In genomic region chr4:133594246-133595207, GRCh38 we compare ENCODE assay signal across 3 cellular contexts.
A peak's percentile ranks its signal among the peaks of the same experiment; 100 is the strongest.
TF ChIP-seq lines count a peak whose summit lies in the region.

No MANE protein-coding gene starts in this region.

TF ChIP-seq in SK-N-SH treated with all-trans-retinoic acid at 6 μM for 48 hours, 23 proteins besides CTCF, POLR2A, EP300 and RAD21:
- TF ChIP-seq CSDC2 (CRISPR knock-in tag; IDR thresholded peaks at IDR 0.05) (no peak), ISL1 (CRISPR knock-in tag; IDR thresholded peaks at IDR 0.05) (peak; percentile 26; the same call in 1 of the 2 replicates), ZC3H10 (CRISPR knock-in tag; IDR thresholded peaks at IDR 0.05) (peak; percentile 36; the same call in 1 of the 2 replicates), TOX (CRISPR knock-in tag; IDR thresholded peaks at IDR 0.05; ENCODE audit: borderline replicate concordance) (peak; percentile 60; the same call in 1 of the 2 replicates)

TF ChIP-seq in SK-N-SH, 30 proteins besides CTCF, POLR2A, EP300 and RAD21:
- TF ChIP-seq USF2 (IDR thresholded peaks at IDR 0.05; ENCODE audit: borderline replicate concordance, low read depth, low read length) (no peak), GATA2 (CRISPR knock-in tag; IDR thresholded peaks at IDR 0.05) (no peak), RCOR1 (IDR thresholded peaks at IDR 0.05; ENCODE audit: low read length) (no peak), NRF1 (IDR thresholded peaks at IDR 0.05; ENCODE audit: low read depth, low read length) (no peak), ELF1 (IDR thresholded peaks at IDR 0.05) (no peak), MEF2A (IDR thresholded peaks at IDR 0.05; ENCODE audit: borderline replicate concordance, low read depth) (no peak), GABPA (IDR thresholded peaks at IDR 0.05; ENCODE audit: low read depth) (no peak), SMC3 (IDR thresholded peaks at IDR 0.05; ENCODE audit: low read depth, low read length) (no peak), MXI1 (IDR thresholded peaks at IDR 0.05; ENCODE audit: low read depth, low read length) (no peak), TAF1 (IDR thresholded peaks at IDR 0.05; ENCODE audit: borderline replicate concordance, low read depth, low read length) (no peak), YY1 (IDR thresholded peaks at IDR 0.05; ENCODE audit: low read depth) (no peak)
- TF ChIP-seq, protein P1, sequence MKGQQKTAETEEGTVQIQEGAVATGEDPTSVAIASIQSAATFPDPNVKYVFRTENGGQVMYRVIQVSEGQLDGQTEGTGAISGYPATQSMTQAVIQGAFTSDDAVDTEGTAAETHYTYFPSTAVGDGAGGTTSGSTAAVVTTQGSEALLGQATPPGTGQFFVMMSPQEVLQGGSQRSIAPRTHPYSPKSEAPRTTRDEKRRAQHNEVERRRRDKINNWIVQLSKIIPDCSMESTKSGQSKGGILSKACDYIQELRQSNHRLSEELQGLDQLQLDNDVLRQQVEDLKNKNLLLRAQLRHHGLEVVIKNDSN (IDR thresholded peaks at IDR 0.05; ENCODE audit: borderline replicate concordance, low read depth): no peak
- TF ChIP-seq, protein P2, sequence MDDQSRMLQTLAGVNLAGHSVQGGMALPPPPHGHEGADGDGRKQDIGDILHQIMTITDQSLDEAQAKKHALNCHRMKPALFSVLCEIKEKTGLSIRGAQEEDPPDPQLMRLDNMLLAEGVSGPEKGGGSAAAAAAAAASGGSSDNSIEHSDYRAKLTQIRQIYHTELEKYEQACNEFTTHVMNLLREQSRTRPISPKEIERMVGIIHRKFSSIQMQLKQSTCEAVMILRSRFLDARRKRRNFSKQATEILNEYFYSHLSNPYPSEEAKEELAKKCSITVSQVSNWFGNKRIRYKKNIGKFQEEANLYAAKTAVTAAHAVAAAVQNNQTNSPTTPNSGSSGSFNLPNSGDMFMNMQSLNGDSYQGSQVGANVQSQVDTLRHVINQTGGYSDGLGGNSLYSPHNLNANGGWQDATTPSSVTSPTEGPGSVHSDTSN (IDR thresholded peaks at IDR 0.05): no peak
- TF ChIP-seq, protein P3, sequence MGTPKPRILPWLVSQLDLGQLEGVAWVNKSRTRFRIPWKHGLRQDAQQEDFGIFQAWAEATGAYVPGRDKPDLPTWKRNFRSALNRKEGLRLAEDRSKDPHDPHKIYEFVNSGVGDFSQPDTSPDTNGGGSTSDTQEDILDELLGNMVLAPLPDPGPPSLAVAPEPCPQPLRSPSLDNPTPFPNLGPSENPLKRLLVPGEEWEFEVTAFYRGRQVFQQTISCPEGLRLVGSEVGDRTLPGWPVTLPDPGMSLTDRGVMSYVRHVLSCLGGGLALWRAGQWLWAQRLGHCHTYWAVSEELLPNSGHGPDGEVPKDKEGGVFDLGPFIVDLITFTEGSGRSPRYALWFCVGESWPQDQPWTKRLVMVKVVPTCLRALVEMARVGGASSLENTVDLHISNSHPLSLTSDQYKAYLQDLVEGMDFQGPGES (IDR thresholded peaks at IDR 0.05; ENCODE audit: low read depth, low read length): no peak

TF ChIP-seq in WTC11, 78 proteins besides CTCF, POLR2A, EP300 and RAD21:
- TF ChIP-seq ZNF512 (CRISPR knock-in tag; IDR thresholded peaks at IDR 0.05; ENCODE audit: borderline replicate concordance): no peak
- TF ChIP-seq TCF7 (CRISPR knock-in tag; IDR thresholded peaks at IDR 0.05; ENCODE audit: low read depth): no peak
- no peak for TF ChIP-seq ZNF263 (CRISPR knock-in tag; IDR thresholded peaks at IDR 0.05; ENCODE audit: low read depth)
- TF ChIP-seq IRF1 (CRISPR knock-in tag; IDR thresholded peaks at IDR 0.05): no peak
- TF ChIP-seq, protein P4, sequence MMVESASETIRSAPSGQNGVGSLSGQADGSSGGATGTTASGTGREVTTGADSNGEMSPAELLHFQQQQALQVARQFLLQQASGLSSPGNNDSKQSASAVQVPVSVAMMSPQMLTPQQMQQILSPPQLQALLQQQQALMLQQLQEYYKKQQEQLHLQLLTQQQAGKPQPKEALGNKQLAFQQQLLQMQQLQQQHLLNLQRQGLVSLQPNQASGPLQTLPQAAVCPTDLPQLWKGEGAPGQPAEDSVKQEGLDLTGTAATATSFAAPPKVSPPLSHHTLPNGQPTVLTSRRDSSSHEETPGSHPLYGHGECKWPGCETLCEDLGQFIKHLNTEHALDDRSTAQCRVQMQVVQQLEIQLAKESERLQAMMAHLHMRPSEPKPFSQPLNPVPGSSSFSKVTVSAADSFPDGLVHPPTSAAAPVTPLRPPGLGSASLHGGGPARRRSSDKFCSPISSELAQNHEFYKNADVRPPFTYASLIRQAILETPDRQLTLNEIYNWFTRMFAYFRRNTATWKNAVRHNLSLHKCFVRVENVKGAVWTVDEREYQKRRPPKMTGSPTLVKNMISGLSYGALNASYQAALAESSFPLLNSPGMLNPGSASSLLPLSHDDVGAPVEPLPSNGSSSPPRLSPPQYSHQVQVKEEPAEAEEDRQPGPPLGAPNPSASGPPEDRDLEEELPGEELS (CRISPR knock-in tag; IDR thresholded peaks at IDR 0.05): no peak
- TF ChIP-seq, protein P5, sequence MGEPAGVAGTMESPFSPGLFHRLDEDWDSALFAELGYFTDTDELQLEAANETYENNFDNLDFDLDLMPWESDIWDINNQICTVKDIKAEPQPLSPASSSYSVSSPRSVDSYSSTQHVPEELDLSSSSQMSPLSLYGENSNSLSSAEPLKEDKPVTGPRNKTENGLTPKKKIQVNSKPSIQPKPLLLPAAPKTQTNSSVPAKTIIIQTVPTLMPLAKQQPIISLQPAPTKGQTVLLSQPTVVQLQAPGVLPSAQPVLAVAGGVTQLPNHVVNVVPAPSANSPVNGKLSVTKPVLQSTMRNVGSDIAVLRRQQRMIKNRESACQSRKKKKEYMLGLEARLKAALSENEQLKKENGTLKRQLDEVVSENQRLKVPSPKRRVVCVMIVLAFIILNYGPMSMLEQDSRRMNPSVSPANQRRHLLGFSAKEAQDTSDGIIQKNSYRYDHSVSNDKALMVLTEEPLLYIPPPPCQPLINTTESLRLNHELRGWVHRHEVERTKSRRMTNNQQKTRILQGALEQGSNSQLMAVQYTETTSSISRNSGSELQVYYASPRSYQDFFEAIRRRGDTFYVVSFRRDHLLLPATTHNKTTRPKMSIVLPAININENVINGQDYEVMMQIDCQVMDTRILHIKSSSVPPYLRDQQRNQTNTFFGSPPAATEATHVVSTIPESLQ (CRISPR knock-in tag; IDR thresholded peaks at IDR 0.05): no peak
- no peak for TF ChIP-seq ERG (CRISPR knock-in tag; IDR thresholded peaks at IDR 0.05)
- no peak for TF ChIP-seq IRF2 (CRISPR knock-in tag; IDR thresholded peaks at IDR 0.05; ENCODE audit: borderline replicate concordance, low read depth)
- no peak for TF ChIP-seq ZNF425 (CRISPR knock-in tag; conservative IDR thresholded peaks at IDR 0.05)
- no peak for TF ChIP-seq USF2 (CRISPR knock-in tag; IDR thresholded peaks at IDR 0.05)
- TF ChIP-seq, protein P1 (CRISPR knock-in tag; IDR thresholded peaks at IDR 0.05): no peak
- TF ChIP-seq, protein P6, sequence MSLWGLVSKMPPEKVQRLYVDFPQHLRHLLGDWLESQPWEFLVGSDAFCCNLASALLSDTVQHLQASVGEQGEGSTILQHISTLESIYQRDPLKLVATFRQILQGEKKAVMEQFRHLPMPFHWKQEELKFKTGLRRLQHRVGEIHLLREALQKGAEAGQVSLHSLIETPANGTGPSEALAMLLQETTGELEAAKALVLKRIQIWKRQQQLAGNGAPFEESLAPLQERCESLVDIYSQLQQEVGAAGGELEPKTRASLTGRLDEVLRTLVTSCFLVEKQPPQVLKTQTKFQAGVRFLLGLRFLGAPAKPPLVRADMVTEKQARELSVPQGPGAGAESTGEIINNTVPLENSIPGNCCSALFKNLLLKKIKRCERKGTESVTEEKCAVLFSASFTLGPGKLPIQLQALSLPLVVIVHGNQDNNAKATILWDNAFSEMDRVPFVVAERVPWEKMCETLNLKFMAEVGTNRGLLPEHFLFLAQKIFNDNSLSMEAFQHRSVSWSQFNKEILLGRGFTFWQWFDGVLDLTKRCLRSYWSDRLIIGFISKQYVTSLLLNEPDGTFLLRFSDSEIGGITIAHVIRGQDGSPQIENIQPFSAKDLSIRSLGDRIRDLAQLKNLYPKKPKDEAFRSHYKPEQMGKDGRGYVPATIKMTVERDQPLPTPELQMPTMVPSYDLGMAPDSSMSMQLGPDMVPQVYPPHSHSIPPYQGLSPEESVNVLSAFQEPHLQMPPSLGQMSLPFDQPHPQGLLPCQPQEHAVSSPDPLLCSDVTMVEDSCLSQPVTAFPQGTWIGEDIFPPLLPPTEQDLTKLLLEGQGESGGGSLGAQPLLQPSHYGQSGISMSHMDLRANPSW (CRISPR knock-in tag; conservative IDR thresholded peaks at IDR 0.05; ENCODE audit: low read depth): no peak
- no peak for TF ChIP-seq OVOL2 (CRISPR knock-in tag; IDR thresholded peaks at IDR 0.05; ENCODE audit: borderline replicate concordance)
- TF ChIP-seq TEAD1 (CRISPR knock-in tag; IDR thresholded peaks at IDR 0.05): no peak
- TF ChIP-seq EMX1 (CRISPR knock-in tag; IDR thresholded peaks at IDR 0.05): no peak
- TF ChIP-seq, protein P7, sequence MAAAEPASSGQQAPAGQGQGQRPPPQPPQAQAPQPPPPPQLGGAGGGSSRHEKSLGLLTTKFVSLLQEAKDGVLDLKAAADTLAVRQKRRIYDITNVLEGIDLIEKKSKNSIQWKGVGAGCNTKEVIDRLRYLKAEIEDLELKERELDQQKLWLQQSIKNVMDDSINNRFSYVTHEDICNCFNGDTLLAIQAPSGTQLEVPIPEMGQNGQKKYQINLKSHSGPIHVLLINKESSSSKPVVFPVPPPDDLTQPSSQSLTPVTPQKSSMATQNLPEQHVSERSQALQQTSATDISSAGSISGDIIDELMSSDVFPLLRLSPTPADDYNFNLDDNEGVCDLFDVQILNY (CRISPR knock-in tag; IDR thresholded peaks at IDR 0.05): no peak
- no peak for TF ChIP-seq ZNF219 (CRISPR knock-in tag; IDR thresholded peaks at IDR 0.05; ENCODE audit: borderline replicate concordance)
